16 cellular contexts compared by ENCODE assay signal in genomic region chr4:140705625-140706275, GRCh38.
"Had no signal": no experiment of that assay in that cellular context is flagged by ENCODE, and none has a peak within 500 bp of the region (broad histone marks: within the 10 kb centered on the region; RNA-seq: fewer than 3 reads in every experiment).

No MANE protein-coding gene starts in this region.

- H3K4me1 ChIP-seq: sigmoid colon had no signal

- H3K4me1 Mint-ChIP-seq: activated CD8-positive, alpha-beta memory T cell treated with anti-CD3 and anti-CD28 coated beads, Interleukin-2, amount 10 ng/mL, durations not matched to agents 7 days and 5 days; activated naive CD4-positive, alpha-beta T cell treated with anti-CD3 and anti-CD28 coated beads, Interleukin-2, amount 50 U/mL, for 24 hours had no signal

- ATAC-seq: activated CD8-positive, alpha-beta memory T cell treated with anti-CD3 and anti-CD28 coated beads, Interleukin-2, amount 10 ng/mL, durations not matched to agents 7 days and 5 days; mucosa of descending colon; natural killer cell treated with Interleukin-12 subunit alpha and Interleukin-12 subunit beta and Interleukin-15 and Interleukin-18, amount 100 ng/mL, for 72 hours had no signal

- H3K9me3 ChIP-seq: mucosa of descending colon, sigmoid colon, stomach had no signal

- H3K36me3 Mint-ChIP-seq: activated CD8-positive, alpha-beta memory T cell treated with anti-CD3 and anti-CD28 coated beads, Interleukin-2, amount 10 ng/mL, durations not matched to agents 7 days and 5 days; activated naive CD4-positive, alpha-beta T cell treated with anti-CD3 and anti-CD28 coated beads, Interleukin-2, amount 50 U/mL, for 24 hours; natural killer cell treated with Interleukin-12 subunit alpha and Interleukin-12 subunit beta and Interleukin-15 and Interleukin-18, amount 100 ng/mL, for 72 hours had no signal

- H3K4me3 Mint-ChIP-seq: activated CD8-positive, alpha-beta memory T cell treated with anti-CD3 and anti-CD28 coated beads, Interleukin-2, amount 10 ng/mL, durations not matched to agents 7 days and 5 days; activated naive CD4-positive, alpha-beta T cell treated with anti-CD3 and anti-CD28 coated beads, Interleukin-2, amount 50 U/mL, for 24 hours; activated T-cell treated with anti-CD3 and anti-CD28 coated beads, Interleukin-2, amount 50 U/mL, for 24 hours; natural killer cell treated with Interleukin-12 subunit alpha and Interleukin-12 subunit beta and Interleukin-15 and Interleukin-18, amount 100 ng/mL, for 72 hours; T-helper 2 cell treated with Interferon-gamma antibody and Interleukin-4, amounts not matched to agents 5 μg/mL and 100 μg/mL, for 36 hours had no signal

- DNase-seq: activated CD4-positive, alpha-beta T cell treated with anti-CD3 and anti-CD28 coated beads for 1 hour; activated CD4-positive, alpha-beta T cell treated with anti-CD3 and anti-CD28 coated beads, Interleukin-2, amount 50 U/mL, for 48 hours; activated CD8-positive, alpha-beta memory T cell treated with anti-CD3 and anti-CD28 coated beads, Interleukin-2, amount 10 ng/mL, durations not matched to agents 7 days and 5 days; activated effector memory CD4-positive, alpha-beta T cell treated with Interleukin-2 at 50 U/mL for 16 hours; activated T-cell treated with anti-CD3 and anti-CD28 coated beads, Interleukin-2, amount 50 U/mL, for 24 hours; amygdala; brain microvascular endothelial cell; foreskin melanocyte; mucosa of descending colon; sigmoid colon; stimulated activated CD4-positive, alpha-beta T cell treated with anti-CD3 and anti-CD28 coated beads, Interleukin-4, amount 100 ng/mL, for 1 hour; stimulated activated CD8-positive, alpha-beta memory T cell treated with anti-CD3 and anti-CD28 coated beads, Interleukin-4, amount 100 ng/mL, for 48 hours; stomach had no signal

- H3K27me3 Mint-ChIP-seq: activated T-cell treated with anti-CD3 and anti-CD28 coated beads, Interleukin-2, amount 50 U/mL, for 24 hours had no signal

- H3K9me3 Mint-ChIP-seq: activated naive CD4-positive, alpha-beta T cell treated with anti-CD3 and anti-CD28 coated beads, Interleukin-2, amount 50 U/mL, for 24 hours; activated T-cell treated with anti-CD3 and anti-CD28 coated beads, Interleukin-2, amount 50 U/mL, for 24 hours; natural killer cell treated with Interleukin-12 subunit alpha and Interleukin-12 subunit beta and Interleukin-15 and Interleukin-18, amount 100 ng/mL, for 72 hours; T-helper 2 cell treated with Interferon-gamma antibody and Interleukin-4, amounts not matched to agents 5 μg/mL and 100 μg/mL, for 36 hours had no signal

- H3K36me3 ChIP-seq: sigmoid colon had no signal

- H3K4me3 ChIP-seq: mucosa of descending colon, sigmoid colon, stomach had no signal

- H3K27me3 ChIP-seq: brain microvascular endothelial cell, sigmoid colon, stomach had no signal

- H3K27ac ChIP-seq: brain microvascular endothelial cell, sigmoid colon, stomach had no signal

- H3K27ac Mint-ChIP-seq: activated CD8-positive, alpha-beta memory T cell treated with anti-CD3 and anti-CD28 coated beads, Interleukin-2, amount 10 ng/mL, durations not matched to agents 7 days and 5 days; activated naive CD4-positive, alpha-beta T cell treated with anti-CD3 and anti-CD28 coated beads, Interleukin-2, amount 50 U/mL, for 24 hours; activated T-cell treated with anti-CD3 and anti-CD28 coated beads, Interleukin-2, amount 50 U/mL, for 24 hours; natural killer cell treated with Interleukin-12 subunit alpha and Interleukin-12 subunit beta and Interleukin-15 and Interleukin-18, amount 100 ng/mL, for 72 hours; T-helper 2 cell treated with Interferon-gamma antibody and Interleukin-4, amounts not matched to agents 5 μg/mL and 100 μg/mL, for 36 hours had no signal
